ENCODE assay signal across 17 cellular contexts in the genomic region with DNA sequence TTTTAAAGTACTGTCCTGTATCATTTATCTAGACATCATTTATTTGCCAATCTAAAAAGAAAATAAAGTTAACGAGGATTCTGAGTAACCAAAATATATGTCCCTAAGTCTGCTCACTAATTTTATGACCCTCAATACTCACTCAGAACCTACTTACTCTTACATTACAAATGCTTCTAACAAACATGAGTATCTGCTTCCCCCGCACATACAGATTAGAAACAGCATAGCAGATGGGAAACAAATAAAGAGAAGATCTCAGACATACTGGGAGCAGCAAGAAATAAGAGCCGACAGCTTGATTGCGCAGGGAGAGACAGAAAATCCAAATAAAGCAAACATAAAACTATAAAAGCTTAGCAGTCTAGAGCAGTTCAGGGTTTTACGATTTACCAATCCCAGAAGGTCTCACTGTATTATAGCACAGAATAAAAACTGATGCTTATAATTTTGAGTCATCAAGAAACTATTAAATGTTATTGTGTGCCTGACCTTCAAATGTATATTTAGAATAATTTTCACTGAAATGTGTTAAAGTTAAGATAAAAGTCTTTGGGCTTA.
"Had no signal": no experiment of that assay in that cellular context is flagged by ENCODE, and none has a peak within 500 bp of the region (broad histone marks: within the 10 kb centered on the region; RNA-seq: fewer than 3 reads in every experiment).

No MANE protein-coding gene starts in this region.

- H3K36me3 ChIP-seq: right atrium auricular region had no signal

- H3K36me3 Mint-ChIP-seq: activated naive CD4-positive, alpha-beta T cell treated with anti-CD3 and anti-CD28 coated beads, Interleukin-2, amount 10 ng/mL, durations not matched to agents 7 days and 5 days; natural killer cell; type B pancreatic cell had no signal

- H3K27ac ChIP-seq: foreskin keratinocyte, right atrium auricular region, skin epidermis had no signal

- H3K27me3 ChIP-seq: right atrium auricular region had no signal

- H3K9me3 ChIP-seq: right atrium auricular region had no signal

- H3K27ac Mint-ChIP-seq: activated naive CD4-positive, alpha-beta T cell treated with anti-CD3 and anti-CD28 coated beads, Interleukin-2, amount 10 ng/mL, durations not matched to agents 7 days and 5 days; activated T-helper 2 cell treated with anti-CD3 and anti-CD28 coated beads, Interferon-gamma antibody, Interleukin-2, Interleukin-4, amounts not matched to agents 10 μg/mL and 5 μg/mL and 100 μg/mL, durations not matched to agents 14 hours and 24 hours and 36 hours; effector memory CD8-positive, alpha-beta T cell; natural killer cell; type B pancreatic cell had no signal

- H3K9me3 Mint-ChIP-seq: activated naive CD4-positive, alpha-beta T cell treated with anti-CD3 and anti-CD28 coated beads, Interleukin-2, amount 10 ng/mL, durations not matched to agents 7 days and 5 days; activated T-helper 2 cell treated with anti-CD3 and anti-CD28 coated beads, Interferon-gamma antibody, Interleukin-2, Interleukin-4, amounts not matched to agents 10 μg/mL and 5 μg/mL and 100 μg/mL, durations not matched to agents 14 hours and 24 hours and 36 hours; effector memory CD8-positive, alpha-beta T cell; natural killer cell; type B pancreatic cell had no signal

- H3K4me1 ChIP-seq: foreskin keratinocyte, right atrium auricular region had no signal

- DNase-seq: activated CD4-positive, CD25-positive, alpha-beta regulatory T cell treated with anti-CD3 and anti-CD28 coated beads, Interleukin-2, amount 50 U/mL, for 72 hours; activated naive CD4-positive, alpha-beta T cell treated with anti-CD3 and anti-CD28 coated beads, Interleukin-2, amount 10 ng/mL, durations not matched to agents 7 days and 5 days; dermis blood vessel endothelial cell; effector memory CD8-positive, alpha-beta T cell; foreskin keratinocyte; glutamatergic neuron; mesenchymal stem cell; natural killer cell; nucleus accumbens; posterior cingulate gyrus; stimulated activated CD4-positive, alpha-beta T cell treated with anti-CD3 and anti-CD28 coated beads, Interleukin-15, amount 100 ng/mL, for 24 hours; stimulated activated CD4-positive, alpha-beta T cell treated with anti-CD3 and anti-CD28 coated beads, Interleukin-4, amount 100 ng/mL, for 24 hours; stimulated activated naive CD4-positive, alpha-beta T cell had no signal

- H3K27me3 Mint-ChIP-seq: activated naive CD4-positive, alpha-beta T cell treated with anti-CD3 and anti-CD28 coated beads, Interleukin-2, amount 10 ng/mL, durations not matched to agents 7 days and 5 days had no signal

- H3K4me1 Mint-ChIP-seq: activated naive CD4-positive, alpha-beta T cell treated with anti-CD3 and anti-CD28 coated beads, Interleukin-2, amount 10 ng/mL, durations not matched to agents 7 days and 5 days; natural killer cell had no signal

- H3K4me3 ChIP-seq: right atrium auricular region, skin epidermis had no signal

- H3K4me3 Mint-ChIP-seq: activated naive CD4-positive, alpha-beta T cell treated with anti-CD3 and anti-CD28 coated beads, Interleukin-2, amount 10 ng/mL, durations not matched to agents 7 days and 5 days; effector memory CD8-positive, alpha-beta T cell; natural killer cell; type B pancreatic cell had no signal

- ATAC-seq: effector memory CD8-positive, alpha-beta T cell; foreskin keratinocyte; natural killer cell had no signal
